In genomic region chr10:96478317-96478716, GRCh38 we compare ENCODE assay signal across 29 cellular contexts. TPM values are rescaled to one million over a fixed set of nuclear protein-coding genes. Genes with fewer than 3 reads are reported as not detected.
A peak's percentile ranks its signal among the peaks of the same experiment; 100 is the strongest.
DNase-seq lines count a peak whose midpoint lies in the region; ATAC-seq, FAIRE-seq and TF ChIP-seq lines count a peak whose summit lies in the region.
"Had no signal": no experiment of that assay in that cellular context is flagged by ENCODE, and none has a peak within 500 bp of the region (broad histone marks: within the 10 kb centered on the region; RNA-seq: fewer than 3 reads in every experiment).

No MANE protein-coding gene starts in this region.

- no peak overlapping the region for H3K4me3 ChIP-seq in breast epithelium
- H3K4me3 ChIP-seq in astrocyte (ENCODE audit: insufficient read depth, low read depth, low read length): no peak overlapping the region
- no peak overlapping the region for H3K4me3 ChIP-seq in lower lobe of right lung
- H3K4me3 ChIP-seq: PC-9, SJCRH30 had no signal

- BruUV-seq in MCF 10A (replicated peaks; lab: Mats Ljungman, UMichigan): no TSS peak

- H3K27me3 ChIP-seq in breast epithelium (peaks cover 0 to 8% of the 10 kb centered on the region in 2 donors), astrocyte (ENCODE audit: insufficient read depth, low read length) (peaks cover 23% of the 10 kb centered on the region), lower lobe of right lung (ENCODE audit: low read depth) (peaks cover 27% of the 10 kb centered on the region)
- H3K27me3 ChIP-seq: SJCRH30 had no signal

- DNase-seq in MCF 10A (ENCODE audit: unreplicated experiment) (peak; percentile 14), breast epithelium (ENCODE audit: low spot score in 2 of 2) (no peak), astrocyte (ENCODE audit: low read depth) (peak; percentile 40), iris pigment epithelial cell (ENCODE audit: low read depth) (peak; percentile 21), immature natural killer cell (no peak), D721Med (ENCODE audit: insufficient read length, low spot score) (no peak), lower lobe of right lung (no peak)
- DNase-seq in effector memory CD8-positive, alpha-beta T cell: no peak
- DNase-seq: Calu3; DMS153; GOT3; IMR-90; NCI-H1105; NCI-H1436 treated with DMSO at 0.1 percent for 48 hours; NCI-H187 treated with DMSO at 0.1 percent for 48 hours; NCI-H2171 treated with DMSO at 0.1 percent for 48 hours; NCI-H345; NCI-H524; NCI-H774; NK-92 treated with Interleukin-12 subunit alpha and Interleukin-12 subunit beta, amount 100 ng/mL, for 24 hours; PC-9; SJCRH30 had no signal

- no peaks in the 10 kb centered on the region for H4K20me1 ChIP-seq in astrocyte (ENCODE audit: insufficient read depth, low read length)

- H3K27me3 Mint-ChIP-seq in MCF 10A (ENCODE audit: insufficient read depth, unreplicated experiment) (peaks cover 52% of the 10 kb centered on the region), astrocyte (ENCODE audit: low read depth, unreplicated experiment) (peaks cover 22% of the 10 kb centered on the region), immature natural killer cell (ENCODE audit: low read depth in 3 of 3) (peaks cover 3 to 13% (median 6%) of the 10 kb centered on the region in 3 donors)
- H3K27me3 Mint-ChIP-seq in effector memory CD8-positive, alpha-beta T cell: peaks cover 50 to 72% of the 10 kb centered on the region in 2 donors

- H3K9me3 Mint-ChIP-seq in MCF 10A (ENCODE audit: unreplicated experiment): no peaks in the 10 kb centered on the region
- H3K9me3 Mint-ChIP-seq in astrocyte (ENCODE audit: unreplicated experiment): peaks cover 3% of the 10 kb centered on the region
- no peaks in the 10 kb centered on the region for H3K9me3 Mint-ChIP-seq in immature natural killer cell
- no peaks in the 10 kb centered on the region for H3K9me3 Mint-ChIP-seq in effector memory CD8-positive, alpha-beta T cell

- H3K4me1 Mint-ChIP-seq in MCF 10A (ENCODE audit: insufficient read depth, unreplicated experiment) (no peaks in the 10 kb centered on the region), astrocyte (ENCODE audit: low read depth, unreplicated experiment) (no peaks in the 10 kb centered on the region), immature natural killer cell (no peaks in the 10 kb centered on the region)
- H3K4me1 Mint-ChIP-seq in effector memory CD8-positive, alpha-beta T cell (ENCODE audit: low read depth in 2 of 2): no peaks in the 10 kb centered on the region
- H3K4me1 Mint-ChIP-seq: B cell had no signal

- H3K27ac Mint-ChIP-seq in MCF 10A (ENCODE audit: low read depth, unreplicated experiment): no peak overlapping the region
- H3K27ac Mint-ChIP-seq in astrocyte (ENCODE audit: unreplicated experiment): no peak overlapping the region
- no peak overlapping the region for H3K27ac Mint-ChIP-seq in immature natural killer cell
- H3K27ac Mint-ChIP-seq in effector memory CD8-positive, alpha-beta T cell: no peak overlapping the region
- H3K27ac Mint-ChIP-seq: B cell had no signal

- no peak for TF ChIP-seq CTCF in MCF 10A (IDR thresholded peaks at IDR 0.05; ENCODE audit: unreplicated experiment)
- TF ChIP-seq CTCF in breast epithelium (IDR thresholded peaks at IDR 0.05): no peak
- no peak for TF ChIP-seq CTCF in astrocyte (IDR thresholded peaks at IDR 0.05; ENCODE audit: insufficient read depth, low read depth, low read length)
- no peak for TF ChIP-seq CTCF in D721Med (IDR thresholded peaks at IDR 0.05; ENCODE audit: insufficient read depth, missing control alignments)
- no peak for TF ChIP-seq CTCF in lower lobe of right lung (IDR thresholded peaks at IDR 0.05)

- H3K4me1 ChIP-seq in breast epithelium (no peaks in the 10 kb centered on the region), astrocyte (ENCODE audit: insufficient read depth, low read length) (no peaks in the 10 kb centered on the region), lower lobe of right lung (no peaks in the 10 kb centered on the region)
- H3K4me1 ChIP-seq: SJCRH30 had no signal

- no peak for TF ChIP-seq POLR2A in breast epithelium (IDR thresholded peaks at IDR 0.05)

- H3K4me2 ChIP-seq in astrocyte (ENCODE audit: low read length): no peak overlapping the region
- H3K4me2 ChIP-seq: KMS-11, PC-9 had no signal

- H3K9me3 ChIP-seq in breast epithelium (peaks cover 0 to 5% of the 10 kb centered on the region in 2 donors), astrocyte (ENCODE audit: insufficient read depth, low read depth, low read length) (no peaks in the 10 kb centered on the region), lower lobe of right lung (no peaks in the 10 kb centered on the region)
- H3K9me3 ChIP-seq: SJCRH30 had no signal

- H3K36me3 ChIP-seq in breast epithelium (no peaks in the 10 kb centered on the region), astrocyte (ENCODE audit: insufficient read depth, low read length) (no peaks in the 10 kb centered on the region), lower lobe of right lung (no peaks in the 10 kb centered on the region)
- H3K36me3 ChIP-seq: SJCRH30 had no signal

- no peak overlapping the region for H2AFZ ChIP-seq in astrocyte (ENCODE audit: low read depth, low read length)
- H2AFZ ChIP-seq: PC-9 had no signal

- H3K27ac ChIP-seq in breast epithelium: no peak overlapping the region
- no peak overlapping the region for H3K27ac ChIP-seq in astrocyte (ENCODE audit: low read depth, low read length)
- H3K27ac ChIP-seq in lower lobe of right lung: no peak overlapping the region
- H3K27ac ChIP-seq: 22Rv1, C4-2B, KMS-11, PC-9, SJCRH30 had no signal

- H3K36me3 Mint-ChIP-seq in MCF 10A (ENCODE audit: insufficient read depth, unreplicated experiment) (no peaks in the 10 kb centered on the region), astrocyte (ENCODE audit: low read depth, unreplicated experiment) (peaks cover 17% of the 10 kb centered on the region), immature natural killer cell (no peaks in the 10 kb centered on the region)
- H3K36me3 Mint-ChIP-seq in effector memory CD8-positive, alpha-beta T cell (ENCODE audit: insufficient read depth): no peaks in the 10 kb centered on the region

- CTCF ChIA-PET in MCF 10A (lab: Yijun Ruan, JAX): no interaction called here

- POLR2A ChIA-PET in MCF 10A (lab: Yijun Ruan, JAX): no interaction called here

- H3K9ac ChIP-seq in astrocyte (ENCODE audit: low read length): no peak overlapping the region
- H3K9ac ChIP-seq: KMS-11 had no signal

- no peak for ATAC-seq in effector memory CD8-positive, alpha-beta T cell (replicated peaks)
- no peak for ATAC-seq in lower lobe of right lung
- ATAC-seq: HCT116, Right ventricle myocardium inferior, SK-N-SH treated with all-trans-retinoic acid at 6 μM for 48 hours had no signal

- FAIRE-seq in astrocyte (lab: Jason Lieb, UNC) (no peak), D721Med (lab: Jason Lieb, UNC) (no peak)

- H3K4me3 Mint-ChIP-seq in MCF 10A (ENCODE audit: unreplicated experiment) (no peak overlapping the region), astrocyte (ENCODE audit: unreplicated experiment) (no peak overlapping the region), immature natural killer cell (peak overlapping the region in 1 of 5 donors; percentile 12)
- H3K4me3 Mint-ChIP-seq in effector memory CD8-positive, alpha-beta T cell: no peak overlapping the region
- H3K4me3 Mint-ChIP-seq: B cell had no signal

- intact Hi-C loops in MCF 10A (cut with micrococcal nuclease): no loop called here
- intact Hi-C loops in breast epithelium (cut with DNase I; ENCODE audit: low total_unique reads): no loop called here
- intact Hi-C loops in lower lobe of right lung (cut with DNase I): no loop called here

- no peaks in the 10 kb centered on the region for H3K79me2 ChIP-seq in astrocyte (ENCODE audit: insufficient read depth, low read length)

RNA-seq across cellular contexts. Expression of gene TLL2, which starts 35.4 kb away (rescaled TPM):
- total RNA-seq in MCF 10A (2022): 0.20 TPM in 1 of 2 replicates, not detected in the other
- total RNA-seq in breast epithelium: under 1 TPM in 1 of 3 donors, not detected in 2; under 0.01 TPM
- 7.6 and 9.6 TPM in 2 replicates for total RNA-seq in astrocyte
- polyA plus RNA-seq in immature natural killer cell: not detected
- not detected for total RNA-seq in lower lobe of right lung
- total RNA-seq: PC-9 had no signal

Comparison
In these comparisons a context has a peak if more than half of its experiments do, and no peak if none do; other contexts are left out.
1. DNase-seq: peak in MCF 10A (single experiment), astrocyte (single experiment) and iris pigment epithelial cell (single experiment); none in breast epithelium (0 of 2), immature natural killer cell (0 of 3), D721Med (single experiment), effector memory CD8-positive, alpha-beta T cell (0 of 3) and lower lobe of right lung (single experiment).